9 cellular contexts compared by ENCODE assay signal in genomic region chr15:63238796-63239195, GRCh38. TPM values are rescaled to one million over a fixed set of nuclear protein-coding genes. Genes with fewer than 3 reads are reported as not detected.
DNase-seq lines count a peak whose midpoint lies in the region; ATAC-seq, FAIRE-seq and TF ChIP-seq lines count a peak whose summit lies in the region.
"Had no signal": no experiment of that assay in that cellular context is flagged by ENCODE, and none has a peak within 500 bp of the region (broad histone marks: within the 10 kb centered on the region; RNA-seq: fewer than 3 reads in every experiment).

No MANE protein-coding gene starts in this region.

- H3K4me1 ChIP-seq in KMS-11 (ENCODE audit: low read depth, poor library complexity, severe bottlenecking), result peaks cover 9% of the 10 kb centered on the region
- H3K4me1 ChIP-seq in K562 (replicated peaks in 1 of 2; ENCODE audit: control insufficient read depth in 2 of 2, insufficient read depth in 2 of 2, low read length in 2 of 2), result peaks cover 3 to 20% of the 10 kb centered on the region in 2 experiments; a peak in 4 of 5 replicates
- H3K4me1 ChIP-seq in HepG2 (ENCODE audit: insufficient read depth, low read length), result peaks cover 13% of the 10 kb centered on the region

- FAIRE-seq in K562 (lab: Jason Lieb, UNC), result peak; percentile 73
- no peak for FAIRE-seq in HepG2 (lab: Jason Lieb, UNC)

- peak; percentile 48 for DNase-seq in activated naive CD4-positive, alpha-beta T cell treated with anti-CD3 and anti-CD28 coated beads for 36 hours
- DNase-seq in activated naive CD4-positive, alpha-beta T cell treated with anti-CD3 and anti-CD28 coated beads, Interleukin-2, amount 10 ng/mL, durations not matched to agents 7 days and 5 days, result no peak
- peak in 2 of 4 experiments; percentile 23 to 44 for DNase-seq in K562 (ENCODE audit: extremely low read depth in 1 of 4, low spot score in 3 of 4)
- peak; percentile 49 for DNase-seq in stimulated activated CD8-positive, alpha-beta memory T cell treated with anti-CD3 and anti-CD28 coated beads, Interleukin-4, amount 100 ng/mL, for 48 hours
- DNase-seq in HepG2 (ENCODE audit: low spot score), result no peak
- no peak for DNase-seq in NCI-H345 (lab: John Stamatoyannopoulos, UW)
- DNase-seq: Calu3 had no signal

- 43% methylated on average over 1 of the region's 1 CpG for WGBS in K562 (ENCODE audit: insufficient coverage, low coverage, missing lambda C conversion rate)
- WGBS in HepG2 (ENCODE audit: low lambda C conversion rate), result 90% methylated on average over 1 of the region's 1 CpG

- TF ChIP-seq EP300 in K562 (IDR thresholded peaks at IDR 0.05; ENCODE audit: low read length) (no peak), HepG2 (IDR thresholded peaks at IDR 0.05; ENCODE audit: low read depth in 2 of 2, low read length in 2 of 2) (no peak), HepG2 (CRISPR knock-in tag; IDR thresholded peaks at IDR 0.05; ENCODE audit: borderline replicate concordance) (no peak)

- H3K4me2 ChIP-seq in KMS-11, result peak overlapping the region; percentile 29; the same call in 1 of the 2 replicates
- no peak overlapping the region for H3K4me2 ChIP-seq in K562 (ENCODE audit: insufficient read depth, low read length)
- H3K4me2 ChIP-seq in HepG2 (ENCODE audit: low read depth, low read length), result no peak overlapping the region

- H3K9ac ChIP-seq in KMS-11 (no peak overlapping the region), K562 (ENCODE audit: insufficient read depth in 1 of 2, low read depth in 2 of 2, low read length in 2 of 2) (no peak overlapping the region), HepG2 (ENCODE audit: insufficient read depth, low read depth, low read length) (no peak overlapping the region)

- H4K20me1 ChIP-seq in KMS-11 (ENCODE audit: insufficient read depth) (no peaks in the 10 kb centered on the region), K562 (replicated peaks; ENCODE audit: control insufficient read depth, insufficient read depth, low read length) (no peaks in the 10 kb centered on the region), HepG2 (ENCODE audit: insufficient read depth, low read length) (no peaks in the 10 kb centered on the region)

- H3K79me2 ChIP-seq in KMS-11 (ENCODE audit: insufficient read depth, low read depth) (no peaks in the 10 kb centered on the region), K562 (ENCODE audit: control insufficient read depth, insufficient read depth, low read length) (peaks cover 63% of the 10 kb centered on the region), HepG2 (ENCODE audit: insufficient read depth, low read length) (no peaks in the 10 kb centered on the region)

- peak; percentile 65 for ATAC-seq in K562
- no peak for ATAC-seq in HG02970 (IDR thresholded peaks at IDR 0.05; ENCODE audit: low FRiP score, unreplicated experiment)
- no peak for ATAC-seq in HepG2

- intact Hi-C loops in activated naive CD4-positive, alpha-beta T cell treated with anti-CD3 and anti-CD28 coated beads for 36 hours (cut with micrococcal nuclease), result loop anchor here (5.0 kb wide), 1 partner anchor 39 kb away; the partner anchor contains the start of gene APH1B
- intact Hi-C loops in K562 (cut with micrococcal nuclease), result no loop called here
- intact Hi-C loops in HepG2 (cut with micrococcal nuclease; ENCODE audit: unreplicated experiment), result no loop called here

- H3K36me3 ChIP-seq in KMS-11 (ENCODE audit: insufficient read depth), result no peaks in the 10 kb centered on the region
- peaks cover 15% of the 10 kb centered on the region; the same call in 2 of the 3 replicates for H3K36me3 ChIP-seq in K562 (ENCODE audit: control insufficient read depth, insufficient read depth, low read length)
- no peaks in the 10 kb centered on the region for H3K36me3 ChIP-seq in HepG2 (replicated peaks in 1 of 2; ENCODE audit: control insufficient read depth in 1 of 2, insufficient read depth in 2 of 2, low read length in 2 of 2)

- H3K9me3 ChIP-seq in K562 (replicated peaks; ENCODE audit: control insufficient read depth, insufficient read depth, low read depth, low read length) (peaks cover 4% of the 10 kb centered on the region), HepG2 (ENCODE audit: low read length) (no peaks in the 10 kb centered on the region)

- no peaks in the 10 kb centered on the region for H3K9me1 ChIP-seq in K562 (ENCODE audit: control insufficient read depth, insufficient read depth, low read length)

- H3K27me3 ChIP-seq in KMS-11 (ENCODE audit: insufficient read depth, low read depth) (no peaks in the 10 kb centered on the region), K562 (ENCODE audit: control insufficient read depth in 2 of 2, insufficient read depth in 2 of 2, low read length in 2 of 2) (no peaks in the 10 kb centered on the region), HepG2 (ENCODE audit: control insufficient read depth in 1 of 2, insufficient read depth in 2 of 2, low read length in 2 of 2) (no peaks in the 10 kb centered on the region)

- TF ChIP-seq CTCF in KMS-11 (conservative IDR thresholded peaks at IDR 0.05; ENCODE audit: low read depth, low read length) (no peak), K562 (IDR thresholded peaks at IDR 0.05 in 2 of 3, conservative IDR thresholded peaks at IDR 0.05 in 1 of 3; ENCODE audit: insufficient read depth in 2 of 3, low read depth in 1 of 3, low read length in 3 of 3) (no peak), HepG2 (CRISPR knock-in tag; IDR thresholded peaks at IDR 0.05) (no peak)

- TF ChIP-seq POLR2A in K562 (conservative IDR thresholded peaks at IDR 0.05) (no peak), HepG2 (IDR thresholded peaks at IDR 0.05; ENCODE audit: insufficient read depth in 1 of 2, low read depth in 2 of 2, low read length in 2 of 2) (no peak)

- H3K9me3 Mint-ChIP-seq in activated naive CD4-positive, alpha-beta T cell treated with anti-CD3 and anti-CD28 coated beads for 36 hours, result no peaks in the 10 kb centered on the region
- peaks cover 3% of the 10 kb centered on the region for H3K9me3 Mint-ChIP-seq in activated naive CD4-positive, alpha-beta T cell treated with anti-CD3 and anti-CD28 coated beads, Interleukin-2, amount 10 ng/mL, durations not matched to agents 7 days and 5 days

- in situ Hi-C loops in K562 (cut with MboI) (no loop called here), HepG2 (cut with HindIII; ENCODE audit: extremely low pct_ligation_motif_present, low pct_unique_long_range_greater_than_20kb) (no loop called here)

- BruUV-seq in K562 (replicated peaks; lab: Mats Ljungman, UMichigan), result no TSS peak
- no TSS peak for BruUV-seq in HepG2 (replicated peaks; lab: Mats Ljungman, UMichigan)

- H3K4me3 Mint-ChIP-seq in activated naive CD4-positive, alpha-beta T cell treated with anti-CD3 and anti-CD28 coated beads for 36 hours, result no peak overlapping the region
- no peak overlapping the region for H3K4me3 Mint-ChIP-seq in activated naive CD4-positive, alpha-beta T cell treated with anti-CD3 and anti-CD28 coated beads, Interleukin-2, amount 10 ng/mL, durations not matched to agents 7 days and 5 days

- H3K27me3 Mint-ChIP-seq in activated naive CD4-positive, alpha-beta T cell treated with anti-CD3 and anti-CD28 coated beads for 36 hours (ENCODE audit: low read depth), result no peaks in the 10 kb centered on the region
- H3K27me3 Mint-ChIP-seq in activated naive CD4-positive, alpha-beta T cell treated with anti-CD3 and anti-CD28 coated beads, Interleukin-2, amount 10 ng/mL, durations not matched to agents 7 days and 5 days, result no peaks in the 10 kb centered on the region

- H3K27ac Mint-ChIP-seq in activated naive CD4-positive, alpha-beta T cell treated with anti-CD3 and anti-CD28 coated beads for 36 hours, result no peak overlapping the region
- no peak overlapping the region for H3K27ac Mint-ChIP-seq in activated naive CD4-positive, alpha-beta T cell treated with anti-CD3 and anti-CD28 coated beads, Interleukin-2, amount 10 ng/mL, durations not matched to agents 7 days and 5 days

- peaks cover 15% of the 10 kb centered on the region for H3K36me3 Mint-ChIP-seq in activated naive CD4-positive, alpha-beta T cell treated with anti-CD3 and anti-CD28 coated beads for 36 hours (ENCODE audit: low read depth)
- H3K36me3 Mint-ChIP-seq in activated naive CD4-positive, alpha-beta T cell treated with anti-CD3 and anti-CD28 coated beads, Interleukin-2, amount 10 ng/mL, durations not matched to agents 7 days and 5 days, result peaks cover 48% of the 10 kb centered on the region

- H3K27ac ChIP-seq in KMS-11, result no peak overlapping the region
- peak overlapping the region; percentile 23; the same call in 1 of the 3 replicates for H3K27ac ChIP-seq in K562 (ENCODE audit: extremely low read depth, low read depth, low read length)
- no peak overlapping the region for H3K27ac ChIP-seq in HepG2 (ENCODE audit: extremely low read length, insufficient read depth, low read length)

- TF ChIP-seq RAD21 in K562 (CRISPR knock-in tag; conservative IDR thresholded peaks at IDR 0.05 in 1 of 2, IDR thresholded peaks at IDR 0.05 in 1 of 2) (no peak), HepG2 (CRISPR knock-in tag; IDR thresholded peaks at IDR 0.05) (no peak)

- peaks cover 72% of the 10 kb centered on the region for H3K4me1 Mint-ChIP-seq in activated naive CD4-positive, alpha-beta T cell treated with anti-CD3 and anti-CD28 coated beads for 36 hours (ENCODE audit: low read depth)
- H3K4me1 Mint-ChIP-seq in activated naive CD4-positive, alpha-beta T cell treated with anti-CD3 and anti-CD28 coated beads, Interleukin-2, amount 10 ng/mL, durations not matched to agents 7 days and 5 days, result peaks cover 51% of the 10 kb centered on the region

- POLR2A ChIA-PET in K562 (lab: Yijun Ruan, JAX), result interaction anchor here (0.9 to 1.5 kb wide), 3 partner anchors 9 to 17 kb away, joined by 3 to 6 read pairs (median 3); no protein-coding TSS in a partner anchor
- POLR2A ChIA-PET in HepG2 (lab: Yijun Ruan, JAX), result interaction anchor here (0.5 kb wide), 1 partner anchor 185 kb away, joined by 3 read pairs; no protein-coding TSS in a partner anchor

- no peak overlapping the region for H2AFZ ChIP-seq in KMS-11 (ENCODE audit: low read depth)
- H2AFZ ChIP-seq in K562 (ENCODE audit: low read depth, low read length), result no peak overlapping the region
- H2AFZ ChIP-seq in HepG2 (ENCODE audit: low read length), result no peak overlapping the region

- CTCF ChIA-PET in activated naive CD4-positive, alpha-beta T cell treated with anti-CD3 and anti-CD28 coated beads for 36 hours (lab: Charles Lee), result interaction anchor here (0.9 to 1.3 kb wide), 6 partner anchors 17 to 93 kb away, joined by 3 to 6 read pairs (median 4); no protein-coding TSS in a partner anchor
- CTCF ChIA-PET in activated naive CD4-positive, alpha-beta T cell treated with anti-CD3 and anti-CD28 coated beads, Interleukin-2, amount 10 ng/mL, durations not matched to agents 7 days and 5 days (lab: Charles Lee), result no interaction called here
- CTCF ChIA-PET in K562 (lab: Yijun Ruan, JAX; ENCODE audit: low intra/inter-chr PET ratio), result no interaction called here
- CTCF ChIA-PET in HepG2 (lab: Yijun Ruan, JAX; ENCODE audit: low intra/inter-chr PET ratio, low total read pairs), result no interaction called here

- H3K4me3 ChIP-seq in KMS-11 (IDR thresholded peaks at IDR 0.05; ENCODE audit: insufficient read depth, low read depth, low read length), result no peak overlapping the region
- no peak overlapping the region for H3K4me3 ChIP-seq in K562
- H3K4me3 ChIP-seq in HepG2 (replicated peaks in 1 of 3; ENCODE audit: insufficient read depth in 1 of 3, low read depth in 2 of 3, low read length in 3 of 3), result no peak overlapping the region

RNA-seq across cellular contexts. Expression of gene APH1B, which starts 38.6 kb away (rescaled TPM):
- total RNA-seq in activated naive CD4-positive, alpha-beta T cell treated with anti-CD3 and anti-CD28 coated beads for 36 hours, result 1 to 10 TPM; 6.7 to 8.6 TPM
- total RNA-seq in K562 (2011; cell fraction: chromatin; rRNA removed; ENCODE audit: low replicate concordance), result 10.5 and 13.7 TPM in 2 replicates
- total RNA-seq in K562 (2011; cell fraction: nucleolus; rRNA removed), result 7.7 and 8.8 TPM in 2 replicates
- total RNA-seq in K562 (2011; cell fraction: nucleoplasm; rRNA removed), result 13.9 and 14.7 TPM in 2 replicates
- 4.9 and 5.1 TPM in 2 replicates for total RNA-seq in K562 (2014; rRNA removed)
- total RNA-seq in K562 (2014; rRNA removed; fragmentation: Illumina TruSeq; extraction: Trizol), result 9.0 and 9.1 TPM in 2 replicates
- 8.9 and 9.6 TPM in 2 replicates for total RNA-seq in K562 (2015; rRNA removed; fragmentation: Illumina TruSeq; extraction: Trizol)
- total RNA-seq in K562 (2021), result 9.7 and 10.6 TPM in 2 replicates
- 4.8 and 7.0 TPM in 2 replicates for polyA plus RNA-seq in K562 (2011; rRNA removed)
- polyA plus RNA-seq in K562 (2011; cell fraction: cytosol; rRNA removed), result 3.0 and 3.2 TPM in 2 replicates
- polyA plus RNA-seq in K562 (2011; cell fraction: nucleus; rRNA removed), result 7.9 and 9.8 TPM in 2 replicates
- polyA plus RNA-seq in K562 (2012), result 9.1 and 10.8 TPM in 2 replicates
- 6.1 and 6.9 TPM in 2 replicates for polyA plus RNA-seq in K562 (2014; fragmentation: Illumina TruSeq; extraction: Trizol)
- 1 to 10 TPM; 7.0 to 8.7 TPM for polyA plus RNA-seq in K562 (2014; fragmentation: Nextera tagmentation; extraction: Ambion mirVana)
- polyA plus RNA-seq in K562 (2014; rRNA removed), result 6.8 and 7.3 TPM in 2 replicates
- polyA minus RNA-seq in K562 (2011; rRNA and poly(A)+ RNA removed), result 4.6 and 6.9 TPM in 2 replicates
- polyA minus RNA-seq in K562 (2011; cell fraction: cytosol; rRNA and poly(A)+ RNA removed), result 3.6 and 8.8 TPM in 2 replicates
- 5.0 and 5.1 TPM in 2 replicates for polyA minus RNA-seq in K562 (2011; cell fraction: nucleus; rRNA and poly(A)+ RNA removed)
- 0.67 and 1.00 TPM in 2 replicates for total RNA-seq in HepG2 (2016; rRNA removed; fragmentation: Illumina TruSeq; extraction: Trizol)
- total RNA-seq in HepG2 (2016; cell fraction: cytosol; rRNA removed; fragmentation: Illumina TruSeq; extraction: Trizol; ENCODE audit: low read depth), result 0.61 and 0.62 TPM in 2 replicates
- 0.58 and 2.0 TPM in 2 replicates for total RNA-seq in HepG2 (2016; cell fraction: insoluble cytoplasmic fraction; rRNA removed; fragmentation: Illumina TruSeq; extraction: Trizol)
- total RNA-seq in HepG2 (2016; cell fraction: membrane; rRNA removed; fragmentation: Illumina TruSeq; extraction: Trizol), result 0.21 and 0.59 TPM in 2 replicates
- 1.5 and 2.3 TPM in 2 replicates for total RNA-seq in HepG2 (2016; cell fraction: nucleus; rRNA removed; fragmentation: Illumina TruSeq; extraction: Trizol)
- polyA plus RNA-seq in HepG2 (2011; rRNA removed), result 0.45 and 0.72 TPM in 2 replicates
- 0.43 and 0.46 TPM in 2 replicates for polyA plus RNA-seq in HepG2 (2011; cell fraction: cytosol; rRNA removed)
- polyA plus RNA-seq in HepG2 (2011; cell fraction: nucleus; rRNA removed), result 0.97 and 1.0 TPM in 2 replicates
- polyA plus RNA-seq in HepG2 (2012), result 1.4 and 2.6 TPM in 2 replicates
- 0.47 and 0.48 TPM in 2 replicates for polyA plus RNA-seq in HepG2 (2016; cell fraction: cytosol; fragmentation: Illumina TruSeq; extraction: Trizol; ENCODE audit: low read depth)
- polyA plus RNA-seq in HepG2 (2016; cell fraction: insoluble cytoplasmic fraction; fragmentation: Illumina TruSeq; extraction: Trizol; ENCODE audit: low read depth), result 0.56 and 0.86 TPM in 2 replicates
- 0.24 and 0.55 TPM in 2 replicates for polyA plus RNA-seq in HepG2 (2016; cell fraction: membrane; fragmentation: Illumina TruSeq; extraction: Trizol; ENCODE audit: low read depth)
- 3.0 and 3.3 TPM in 2 replicates for polyA plus RNA-seq in HepG2 (2016; cell fraction: nucleus; fragmentation: Illumina TruSeq; extraction: Trizol; ENCODE audit: insufficient read depth, low read depth)
- 0.23 and 0.82 TPM in 2 replicates for polyA minus RNA-seq in HepG2 (2011; rRNA and poly(A)+ RNA removed; ENCODE audit: low replicate concordance)
- 0.89 and 1.3 TPM in 2 replicates for polyA minus RNA-seq in HepG2 (2011; cell fraction: cytosol; rRNA and poly(A)+ RNA removed)
- 2.3 and 4.4 TPM in 2 replicates for polyA minus RNA-seq in HepG2 (2011; cell fraction: nucleus; rRNA and poly(A)+ RNA removed)

RNA-seq across cellular contexts. Expression of gene RAB8B, which starts 49.4 kb away (rescaled TPM):
- 10 to 100 TPM; 91.5 to 93.1 TPM for total RNA-seq in activated naive CD4-positive, alpha-beta T cell treated with anti-CD3 and anti-CD28 coated beads for 36 hours
- 10.7 and 17.8 TPM in 2 replicates for total RNA-seq in K562 (2011; cell fraction: chromatin; rRNA removed; ENCODE audit: low replicate concordance)
- total RNA-seq in K562 (2011; cell fraction: nucleolus; rRNA removed), result 5.3 and 7.3 TPM in 2 replicates
- total RNA-seq in K562 (2011; cell fraction: nucleoplasm; rRNA removed), result 10.6 and 18.9 TPM in 2 replicates
- total RNA-seq in K562 (2014; rRNA removed) (23.6 and 24.6 TPM in 2 replicates), K562 (2014; rRNA removed; fragmentation: Illumina TruSeq; extraction: Trizol) (28.9 and 33.9 TPM in 2 replicates), K562 (2015; rRNA removed; fragmentation: Illumina TruSeq; extraction: Trizol) (30.8 and 32.1 TPM in 2 replicates), K562 (2021) (24.2 and 27.3 TPM in 2 replicates), HepG2 (2016; rRNA removed; fragmentation: Illumina TruSeq; extraction: Trizol) (14.2 and 20.4 TPM in 2 replicates)
- polyA plus RNA-seq in K562 (2011; rRNA removed) (13.2 and 21.5 TPM in 2 replicates), K562 (2014; fragmentation: Illumina TruSeq; extraction: Trizol) (20.5 and 30.0 TPM in 2 replicates), K562 (2014; fragmentation: Nextera tagmentation; extraction: Ambion mirVana) (10 to 100 TPM in 1 of 2 experiments, 1 to 10 TPM in 1; 7.8 to 12.1 TPM), K562 (2014; rRNA removed) (17.4 and 17.6 TPM in 2 replicates), HepG2 (2011; rRNA removed) (4.7 and 6.8 TPM in 2 replicates)
- 4.1 and 7.1 TPM in 2 replicates for polyA plus RNA-seq in K562 (2011; cell fraction: cytosol; rRNA removed)
- polyA plus RNA-seq in K562 (2011; cell fraction: nucleus; rRNA removed), result 12.5 and 14.7 TPM in 2 replicates
- 12.2 and 30.2 TPM in 2 replicates for polyA plus RNA-seq in K562 (2012)
- 48.4 and 52.6 TPM in 2 replicates for polyA minus RNA-seq in K562 (2011; rRNA and poly(A)+ RNA removed)
- polyA minus RNA-seq in K562 (2011; cell fraction: cytosol; rRNA and poly(A)+ RNA removed), result 36.9 and 49.1 TPM in 2 replicates
- 6.1 and 10.1 TPM in 2 replicates for polyA minus RNA-seq in K562 (2011; cell fraction: nucleus; rRNA and poly(A)+ RNA removed)
- total RNA-seq in HepG2 (2016; cell fraction: cytosol; rRNA removed; fragmentation: Illumina TruSeq; extraction: Trizol; ENCODE audit: low read depth), result 0.79 and 1.7 TPM in 2 replicates
- total RNA-seq in HepG2 (2016; cell fraction: insoluble cytoplasmic fraction; rRNA removed; fragmentation: Illumina TruSeq; extraction: Trizol), result 14.3 and 23.1 TPM in 2 replicates
- total RNA-seq in HepG2 (2016; cell fraction: membrane; rRNA removed; fragmentation: Illumina TruSeq; extraction: Trizol), result 4.1 and 5.5 TPM in 2 replicates
- 7.3 and 8.0 TPM in 2 replicates for total RNA-seq in HepG2 (2016; cell fraction: nucleus; rRNA removed; fragmentation: Illumina TruSeq; extraction: Trizol)
- 2.3 and 3.5 TPM in 2 replicates for polyA plus RNA-seq in HepG2 (2011; cell fraction: cytosol; rRNA removed)
- polyA plus RNA-seq in HepG2 (2011; cell fraction: nucleus; rRNA removed), result 3.0 TPM in 2 replicates
- polyA plus RNA-seq in HepG2 (2012), result 5.3 and 8.5 TPM in 2 replicates
- 1.4 and 1.5 TPM in 2 replicates for polyA plus RNA-seq in HepG2 (2016; cell fraction: cytosol; fragmentation: Illumina TruSeq; extraction: Trizol; ENCODE audit: low read depth)
- 11.3 and 13.5 TPM in 2 replicates for polyA plus RNA-seq in HepG2 (2016; cell fraction: insoluble cytoplasmic fraction; fragmentation: Illumina TruSeq; extraction: Trizol; ENCODE audit: low read depth)
- 2.8 and 2.9 TPM in 2 replicates for polyA plus RNA-seq in HepG2 (2016; cell fraction: membrane; fragmentation: Illumina TruSeq; extraction: Trizol; ENCODE audit: low read depth)
- 7.1 and 7.6 TPM in 2 replicates for polyA plus RNA-seq in HepG2 (2016; cell fraction: nucleus; fragmentation: Illumina TruSeq; extraction: Trizol; ENCODE audit: insufficient read depth, low read depth)
- 4.8 and 5.9 TPM in 2 replicates for polyA minus RNA-seq in HepG2 (2011; rRNA and poly(A)+ RNA removed; ENCODE audit: low replicate concordance)
- 22.2 and 22.6 TPM in 2 replicates for polyA minus RNA-seq in HepG2 (2011; cell fraction: cytosol; rRNA and poly(A)+ RNA removed)
- polyA minus RNA-seq in HepG2 (2011; cell fraction: nucleus; rRNA and poly(A)+ RNA removed), result 5.2 and 8.2 TPM in 2 replicates

Comparison
In these comparisons a context has a peak if more than half of its experiments do, and no peak if none do; other contexts are left out.
1. DNase-seq: peak in activated naive CD4-positive, alpha-beta T cell treated with anti-CD3 and anti-CD28 coated beads for 36 hours (single experiment) and stimulated activated CD8-positive, alpha-beta memory T cell treated with anti-CD3 and anti-CD28 coated beads, Interleukin-4, amount 100 ng/mL, for 48 hours (single experiment); none in activated naive CD4-positive, alpha-beta T cell treated with anti-CD3 and anti-CD28 coated beads, Interleukin-2, amount 10 ng/mL, durations not matched to agents 7 days and 5 days (single experiment), HepG2 (single experiment) and NCI-H345 (single experiment).